Comparison of ENCODE assay signal across 13 cellular contexts in genomic region chr1:219414250-219414649, GRCh38.
DNase-seq lines count a peak whose midpoint lies in the region; ATAC-seq, FAIRE-seq and TF ChIP-seq lines count a peak whose summit lies in the region.
"Had no signal": no experiment of that assay in that cellular context is flagged by ENCODE, and none has a peak within 500 bp of the region (broad histone marks: within the 10 kb centered on the region; RNA-seq: fewer than 3 reads in every experiment).

No MANE protein-coding gene starts in this region.

- H3K4me3 Mint-ChIP-seq in stimulated activated memory B cell treated with anti-CD40 and anti-IgM and Interleukin-4, amounts not matched to agents 10 μg/mL and 1 μg/mL and 100 μg/mL, for 72 hours, result no peak overlapping the region
- H3K4me3 Mint-ChIP-seq: CD4-positive, alpha-beta memory T cell; GM23338 had no signal

- H3K9me3 Mint-ChIP-seq in stimulated activated memory B cell treated with anti-CD40 and anti-IgM and Interleukin-4, amounts not matched to agents 10 μg/mL and 1 μg/mL and 100 μg/mL, for 72 hours, result no peaks in the 10 kb centered on the region
- H3K9me3 Mint-ChIP-seq: CD4-positive, alpha-beta memory T cell; GM23338 had no signal

- H2AFZ ChIP-seq in HepG2 (ENCODE audit: low read length) (no peak overlapping the region), SK-N-SH (ENCODE audit: low read depth) (no peak overlapping the region)
- H2AFZ ChIP-seq: GM23338 had no signal

- TF ChIP-seq RAD21 in HepG2 (CRISPR knock-in tag; IDR thresholded peaks at IDR 0.05) (no peak), SK-N-SH (IDR thresholded peaks at IDR 0.05; ENCODE audit: low read length) (no peak)

- TF ChIP-seq EP300 in HepG2 (IDR thresholded peaks at IDR 0.05; ENCODE audit: low read depth in 2 of 2, low read length in 2 of 2) (peak in 1 of 2 experiments; percentile 87; a peak in 2 of 4 replicates), HepG2 (CRISPR knock-in tag; IDR thresholded peaks at IDR 0.05; ENCODE audit: borderline replicate concordance) (peak; percentile 44; the same call in 1 of the 2 replicates), SK-N-SH (IDR thresholded peaks at IDR 0.05; ENCODE audit: borderline replicate concordance in 1 of 2, low read depth in 1 of 2, low read length in 1 of 2) (no peak)

- no peaks in the 10 kb centered on the region for H3K4me1 Mint-ChIP-seq in stimulated activated memory B cell treated with anti-CD40 and anti-IgM and Interleukin-4, amounts not matched to agents 10 μg/mL and 1 μg/mL and 100 μg/mL, for 72 hours
- H3K4me1 Mint-ChIP-seq: CD4-positive, alpha-beta memory T cell; GM23338 had no signal

- H3K9me3 ChIP-seq in HepG2 (ENCODE audit: low read length), result no peaks in the 10 kb centered on the region
- H3K9me3 ChIP-seq in right lobe of liver, result no peaks in the 10 kb centered on the region
- H3K9me3 ChIP-seq in SK-N-SH, result no peaks in the 10 kb centered on the region
- H3K9me3 ChIP-seq: A549, BE2C had no signal

- H3K79me2 ChIP-seq in HepG2 (ENCODE audit: insufficient read depth, low read length) (no peaks in the 10 kb centered on the region), SK-N-SH (ENCODE audit: insufficient read depth) (no peaks in the 10 kb centered on the region)

- FAIRE-seq in HepG2 (lab: Jason Lieb, UNC), result no peak
- FAIRE-seq: A549, GM18507 had no signal

- TF ChIP-seq CTCF in HepG2 (CRISPR knock-in tag; IDR thresholded peaks at IDR 0.05) (no peak), right lobe of liver (IDR thresholded peaks at IDR 0.05) (no peak), SK-N-SH (IDR thresholded peaks at IDR 0.05) (no peak)

- CTCF ChIA-PET in HepG2 (lab: Yijun Ruan, JAX; ENCODE audit: low intra/inter-chr PET ratio, low total read pairs) (no interaction called here), SK-N-SH (lab: Yijun Ruan, JAX) (interaction anchor here (0.6 kb wide), 1 partner anchor 1084 kb away, joined by 3 read pairs; no protein-coding TSS in a partner anchor), HEK293T (lab: Yijun Ruan, JAX) (no interaction called here)

- H3K27ac ChIP-seq in HepG2 (ENCODE audit: extremely low read length, insufficient read depth, low read length) (peak overlapping the region; percentile 44), right lobe of liver (no peak overlapping the region), SK-N-SH (ENCODE audit: low read depth in 2 of 2, low read length in 1 of 2) (peak overlapping the region; percentile 11 to 96; a peak in 3 of 4 replicates)
- H3K27ac ChIP-seq: A549, C4-2B had no signal

- H4K20me1 ChIP-seq in HepG2 (ENCODE audit: insufficient read depth, low read length) (no peaks in the 10 kb centered on the region), SK-N-SH (ENCODE audit: insufficient read depth) (no peaks in the 10 kb centered on the region)

- DNase-seq in HepG2 (ENCODE audit: low spot score), result peak; percentile 58
- DNase-seq in right lobe of liver, result no peak
- DNase-seq in NCI-H2029 (lab: John Stamatoyannopoulos, UW), result peak; percentile 16
- no peak for DNase-seq in SK-N-SH
- no peak for DNase-seq in HEK293T (ENCODE audit: extremely low spot score)
- DNase-seq: BE2C; CD4-positive, alpha-beta memory T cell; H7 had no signal

- no peaks in the 10 kb centered on the region for H3K27me3 Mint-ChIP-seq in stimulated activated memory B cell treated with anti-CD40 and anti-IgM and Interleukin-4, amounts not matched to agents 10 μg/mL and 1 μg/mL and 100 μg/mL, for 72 hours
- H3K27me3 Mint-ChIP-seq: CD4-positive, alpha-beta memory T cell had no signal

- POLR2A ChIA-PET in HepG2 (lab: Yijun Ruan, JAX), result interaction anchor here (0.6 to 1.2 kb wide), 3 partner anchors 104 to 241 kb away, joined by 3 to 7 read pairs (median 3); partner anchors contain the start of gene LYPLAL1
- POLR2A ChIA-PET in SK-N-SH (lab: Yijun Ruan, JAX), result no interaction called here
- POLR2A ChIA-PET in HEK293T (lab: Yijun Ruan, JAX), result no interaction called here

- H3K4me2 ChIP-seq in HepG2 (ENCODE audit: low read depth, low read length), result peak overlapping the region; percentile 31
- H3K4me2 ChIP-seq in SK-N-SH, result no peak overlapping the region
- H3K4me2 ChIP-seq: A549, GM23338 had no signal

- no peak overlapping the region for H3K9ac ChIP-seq in HepG2 (ENCODE audit: insufficient read depth, low read depth, low read length)
- H3K9ac ChIP-seq in SK-N-SH, result no peak overlapping the region

- BruUV-seq in HepG2 (replicated peaks; lab: Mats Ljungman, UMichigan), result no TSS peak

- intact Hi-C loops in HepG2 (cut with micrococcal nuclease; ENCODE audit: unreplicated experiment), result loop anchor here (10.0 kb wide), 2 partner anchors 99 to 151 kb away; no protein-coding TSS in a partner anchor
- intact Hi-C loops in right lobe of liver (cut with DNase I), result no loop called here

- peaks cover 22% of the 10 kb centered on the region for H3F3A ChIP-seq in SK-N-SH (replicated peaks; ENCODE audit: insufficient read depth)

- WGBS in HepG2 (ENCODE audit: low lambda C conversion rate), result 17% methylated on average over 4 of the region's 4 CpGs
- 61% methylated on average over 4 of the region's 4 CpGs for WGBS in right lobe of liver (ENCODE audit: insufficient coverage, low coverage, low lambda C conversion rate, missing lambda C conversion rate)
- WGBS in SK-N-SH (ENCODE audit: low lambda C conversion rate), result 86% methylated on average over 4 of the region's 4 CpGs

- no peak overlapping the region for H3K27ac Mint-ChIP-seq in stimulated activated memory B cell treated with anti-CD40 and anti-IgM and Interleukin-4, amounts not matched to agents 10 μg/mL and 1 μg/mL and 100 μg/mL, for 72 hours
- H3K27ac Mint-ChIP-seq: CD4-positive, alpha-beta memory T cell; GM23338 had no signal

- ATAC-seq in HepG2, result peak; percentile 80
- ATAC-seq in right lobe of liver, result no peak
- ATAC-seq in stimulated activated memory B cell treated with anti-CD40 and anti-IgM and Interleukin-4, amounts not matched to agents 10 μg/mL and 1 μg/mL and 100 μg/mL, for 72 hours, result no peak
- ATAC-seq: A549, GM23338 had no signal

- no peaks in the 10 kb centered on the region for H3K36me3 ChIP-seq in HepG2 (replicated peaks in 1 of 2; ENCODE audit: control insufficient read depth in 1 of 2, insufficient read depth in 2 of 2, low read length in 2 of 2)
- H3K36me3 ChIP-seq in right lobe of liver, result no peaks in the 10 kb centered on the region
- no peaks in the 10 kb centered on the region for H3K36me3 ChIP-seq in SK-N-SH (replicated peaks in 1 of 2; ENCODE audit: control insufficient read depth in 1 of 2, insufficient read depth in 2 of 2, low read length in 1 of 2)
- H3K36me3 ChIP-seq: BE2C had no signal

- H3K4me3 ChIP-seq in HepG2 (replicated peaks in 1 of 3; ENCODE audit: insufficient read depth in 1 of 3, low read depth in 2 of 3, low read length in 3 of 3) (no peak overlapping the region), right lobe of liver (no peak overlapping the region), SK-N-SH (ENCODE audit: low read depth in 2 of 2, low read length in 1 of 2) (no peak overlapping the region)
- H3K4me3 ChIP-seq: A549, GM23338 had no signal

- in situ Hi-C loops in HepG2 (cut with HindIII; ENCODE audit: extremely low pct_ligation_motif_present, low pct_unique_long_range_greater_than_20kb), result loop anchor here (25.0 kb wide), 1 partner anchor 1077 kb away; the partner anchor contains the start of gene TGFB2

- no peaks in the 10 kb centered on the region for H3K9me2 ChIP-seq in SK-N-SH

- no peak for TF ChIP-seq POLR2A in HepG2 (IDR thresholded peaks at IDR 0.05; ENCODE audit: insufficient read depth in 1 of 2, low read depth in 2 of 2, low read length in 2 of 2)
- no peak for TF ChIP-seq POLR2A in right lobe of liver (IDR thresholded peaks at IDR 0.05)

- no peaks in the 10 kb centered on the region for H3K36me3 Mint-ChIP-seq in stimulated activated memory B cell treated with anti-CD40 and anti-IgM and Interleukin-4, amounts not matched to agents 10 μg/mL and 1 μg/mL and 100 μg/mL, for 72 hours
- H3K36me3 Mint-ChIP-seq: CD4-positive, alpha-beta memory T cell had no signal

- H3K4me1 ChIP-seq in HepG2 (ENCODE audit: insufficient read depth, low read length), result peaks cover 40% of the 10 kb centered on the region
- no peaks in the 10 kb centered on the region for H3K4me1 ChIP-seq in right lobe of liver
- peaks cover 8 to 18% of the 10 kb centered on the region in 2 experiments for H3K4me1 ChIP-seq in SK-N-SH (ENCODE audit: control insufficient read depth in 1 of 2, insufficient read depth in 2 of 2, low read depth in 1 of 2, low read length in 1 of 2)
- H3K4me1 ChIP-seq: BE2C had no signal

- H3K27me3 ChIP-seq in HepG2 (ENCODE audit: control insufficient read depth in 1 of 2, insufficient read depth in 2 of 2, low read length in 2 of 2) (no peaks in the 10 kb centered on the region), right lobe of liver (no peaks in the 10 kb centered on the region), SK-N-SH (ENCODE audit: insufficient read depth) (no peaks in the 10 kb centered on the region)
- H3K27me3 ChIP-seq: BE2C had no signal

TF ChIP-seq in HepG2, 621 proteins besides CTCF, POLR2A, EP300 and RAD21 (continues in another document):
- TF ChIP-seq ZNF839 (CRISPR knock-in tag; IDR thresholded peaks at IDR 0.05; ENCODE audit: borderline replicate concordance) (no peak), GPN1 (CRISPR knock-in tag; IDR thresholded peaks at IDR 0.05; ENCODE audit: borderline replicate concordance) (no peak), RFX5 (IDR thresholded peaks at IDR 0.05; ENCODE audit: low read depth, low read length) (no peak)

TF ChIP-seq in SK-N-SH, 30 proteins besides CTCF, POLR2A, EP300 and RAD21 (continues in another document):
- TF ChIP-seq, protein P1, sequence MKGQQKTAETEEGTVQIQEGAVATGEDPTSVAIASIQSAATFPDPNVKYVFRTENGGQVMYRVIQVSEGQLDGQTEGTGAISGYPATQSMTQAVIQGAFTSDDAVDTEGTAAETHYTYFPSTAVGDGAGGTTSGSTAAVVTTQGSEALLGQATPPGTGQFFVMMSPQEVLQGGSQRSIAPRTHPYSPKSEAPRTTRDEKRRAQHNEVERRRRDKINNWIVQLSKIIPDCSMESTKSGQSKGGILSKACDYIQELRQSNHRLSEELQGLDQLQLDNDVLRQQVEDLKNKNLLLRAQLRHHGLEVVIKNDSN (IDR thresholded peaks at IDR 0.05; ENCODE audit: borderline replicate concordance, low read depth), result no peak
- TF ChIP-seq YY1 (IDR thresholded peaks at IDR 0.05; ENCODE audit: low read depth) (no peak), SIN3A (IDR thresholded peaks at IDR 0.05; ENCODE audit: borderline replicate concordance, low read depth, low read length) (no peak)

TF ChIP-seq in HEK293T, 16 proteins besides CTCF, POLR2A, EP300 and RAD21:
- no peak for TF ChIP-seq FOXM1 (IDR thresholded peaks at IDR 0.05; ENCODE audit: borderline replicate concordance)
- no peak for TF ChIP-seq NFRKB (IDR thresholded peaks at IDR 0.05)
- no peak for TF ChIP-seq ELF4 (IDR thresholded peaks at IDR 0.05)
- TF ChIP-seq FOXA1 (IDR thresholded peaks at IDR 0.05), result no peak
- TF ChIP-seq ZNF384 (IDR thresholded peaks at IDR 0.05), result no peak
- TF ChIP-seq LEF1 (IDR thresholded peaks at IDR 0.05; ENCODE audit: borderline replicate concordance), result no peak
- no peak for TF ChIP-seq TARDBP (IDR thresholded peaks at IDR 0.05)
- TF ChIP-seq SP1 (IDR thresholded peaks at IDR 0.05), result no peak
- TF ChIP-seq HDGF (IDR thresholded peaks at IDR 0.05; ENCODE audit: borderline replicate concordance), result no peak
- no peak for TF ChIP-seq SUZ12 (IDR thresholded peaks at IDR 0.05)
- no peak for TF ChIP-seq FOXK2 (IDR thresholded peaks at IDR 0.05)
- TF ChIP-seq L3MBTL2 (conservative IDR thresholded peaks at IDR 0.05), result no peak

Comparison
In these comparisons a context has a peak if more than half of its experiments do, and no peak if none do; other contexts are left out.
1. DNase-seq: peak in HepG2 (single experiment) and NCI-H2029 (single experiment); none in right lobe of liver (0 of 3), SK-N-SH (single experiment) and HEK293T (single experiment).
2. H3K27ac ChIP-seq: peak in HepG2 (single experiment) and SK-N-SH (2 of 2); none in right lobe of liver (0 of 3).
3. Of the 25 proteins assayed by ChIP-seq in both HepG2 and SK-N-SH: peak only in HepG2: ELF1, EP300, FOSL2, FOXJ3 and NFIC; only in SK-N-SH: none; in both: none; in neither: 20.